ENCODE assay signal across 25 cellular contexts in the genomic region with DNA sequence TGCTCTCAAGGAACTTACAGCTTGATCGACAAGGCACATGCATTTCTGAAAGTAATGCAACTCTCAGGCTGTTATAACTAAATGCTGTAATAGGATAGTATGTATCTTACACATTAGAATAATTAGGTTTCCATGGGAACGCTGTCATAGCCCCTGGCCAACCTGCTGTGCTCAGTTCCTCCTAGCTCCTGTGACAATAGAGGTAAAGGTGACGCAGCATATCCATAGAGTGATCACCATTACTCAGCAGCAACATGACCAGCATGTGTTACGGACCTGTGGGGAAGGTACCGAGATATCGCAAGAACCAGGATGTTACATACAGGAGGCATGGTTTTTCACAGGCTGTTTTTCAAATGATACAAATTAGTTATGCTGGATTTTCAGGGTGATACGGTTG.
DNase-seq lines count a peak whose midpoint lies in the region; ATAC-seq and TF ChIP-seq lines count a peak whose summit lies in the region.
"Had no signal": no experiment of that assay in that cellular context is flagged by ENCODE, and none has a peak within 500 bp of the region (broad histone marks: within the 10 kb centered on the region; RNA-seq: fewer than 3 reads in every experiment).

No MANE protein-coding gene starts in this region.

- no peaks in the 10 kb centered on the region for H3K27me3 ChIP-seq in transverse colon
- no peaks in the 10 kb centered on the region for H3K27me3 ChIP-seq in sigmoid colon
- H3K27me3 ChIP-seq: esophagus squamous epithelium, SJSA1 had no signal

- WGBS in transverse colon (ENCODE audit: low coverage in 1 of 2), 2 donors = 96 to 100% methylated on average over 2 to 7 of the region's 7 CpGs
- WGBS in sigmoid colon, 2 donors = 95% methylated on average over 7 of the region's 7 CpGs

- in situ Hi-C loops in transverse colon (cut with MboI; ENCODE audit: low pct_ligation_motif_present in 1 of 4, low pct_unique_long_range_greater_than_20kb in 1 of 4, low sequenced_read_pairs in 3 of 4) = no loop called here

- no peak overlapping the region for H3K4me3 ChIP-seq in transverse colon
- H3K4me3 ChIP-seq in sigmoid colon = no peak overlapping the region
- H3K4me3 ChIP-seq: A549, esophagus squamous epithelium, left ventricle myocardium inferior, SJSA1, thoracic aorta had no signal

- intact Hi-C loops in transverse colon (cut with DNase I; ENCODE audit: low total_unique reads) (loop anchor here (10.0 kb wide), 1 partner anchor 525 kb away; no protein-coding TSS in a partner anchor), sigmoid colon (cut with DNase I) (no loop called here)

- H3K27ac ChIP-seq in transverse colon = no peak overlapping the region
- H3K27ac ChIP-seq in sigmoid colon = no peak overlapping the region
- H3K27ac ChIP-seq: A549, esophagus squamous epithelium, left ventricle myocardium inferior, SJSA1, thoracic aorta had no signal

- no peak for TF ChIP-seq EP300 in transverse colon (IDR thresholded peaks at IDR 0.05; ENCODE audit: low read depth)
- no peak for TF ChIP-seq EP300 in sigmoid colon (IDR thresholded peaks at IDR 0.05)

- H3K9me3 ChIP-seq in transverse colon (no peaks in the 10 kb centered on the region), sigmoid colon (no peaks in the 10 kb centered on the region)
- H3K9me3 ChIP-seq: A549, esophagus squamous epithelium, left ventricle myocardium inferior, SJSA1, thoracic aorta had no signal

- TF ChIP-seq CTCF in transverse colon (IDR thresholded peaks at IDR 0.05) (no peak), sigmoid colon (IDR thresholded peaks at IDR 0.05) (no peak)

- H3K4me1 ChIP-seq in transverse colon = peaks cover 0 to 14% (median 5%) of the 10 kb centered on the region in 4 donors
- H3K4me1 ChIP-seq in sigmoid colon = no peaks in the 10 kb centered on the region
- H3K4me1 ChIP-seq: A549, esophagus squamous epithelium, left ventricle myocardium inferior had no signal

- no peak for ATAC-seq in HG02588 (IDR thresholded peaks at IDR 0.05; ENCODE audit: unreplicated experiment)
- ATAC-seq: A549; activated CD8-positive, alpha-beta T cell treated with anti-CD3 and anti-CD28 coated beads for 36 hours; activated naive CD8-positive, alpha-beta T cell treated with anti-CD3 and anti-CD28 coated beads, Interleukin-2, amount 50 U/mL, for 24 hours; naive thymus-derived CD4-positive, alpha-beta T cell; stimulated activated naive CD8-positive, alpha-beta T cell treated with anti-CD3 and anti-CD28 coated beads, Interleukin-15, Interleukin-2, amounts not matched to agents 100 U/mL and 50 U/mL, for 24 hours had no signal

- DNase-seq in COR-L47 (lab: John Stamatoyannopoulos, UW) = peak; percentile 88
- DNase-seq in NCI-H1436 (lab: John Stamatoyannopoulos, UW) = peak; percentile 65
- DNase-seq in NCI-H748 treated with DMSO at 0.1 percent for 48 hours (lab: John Stamatoyannopoulos, UW) = peak; percentile 85
- DNase-seq in islet precursor cell = peak; percentile 42
- DNase-seq in transverse colon = no peak
- no peak for DNase-seq in sigmoid colon
- DNase-seq in T1000 (lab: John Stamatoyannopoulos, UW) = no peak
- DNase-seq: activated CD4-positive, alpha-beta T cell treated with anti-CD3 and anti-CD28 coated beads for 1 hour; activated CD8-positive, alpha-beta T cell treated with anti-CD3 and anti-CD28 coated beads for 36 hours; activated effector memory CD4-positive, alpha-beta T cell treated with anti-CD3 and anti-CD28 coated beads, Interleukin-2, amount 50 U/mL, for 16 hours; activated naive CD8-positive, alpha-beta T cell treated with anti-CD3 and anti-CD28 coated beads, Interleukin-2, amount 50 U/mL, for 24 hours; AML-193; CD4-positive, alpha-beta T cell; dermis blood vessel endothelial cell; esophagus squamous epithelium; left ventricle myocardium inferior; naive thymus-derived CD4-positive, alpha-beta T cell; NCI-H226; NCI-H774; RPMI8226; stimulated activated naive CD8-positive, alpha-beta T cell treated with anti-CD3 and anti-CD28 coated beads, Interleukin-15, Interleukin-2, amounts not matched to agents 100 U/mL and 50 U/mL, for 24 hours had no signal

- H3K36me3 ChIP-seq in transverse colon = no peaks in the 10 kb centered on the region
- no peaks in the 10 kb centered on the region for H3K36me3 ChIP-seq in sigmoid colon
- H3K36me3 ChIP-seq: esophagus squamous epithelium, left ventricle myocardium inferior, SJSA1, thoracic aorta had no signal

- TF ChIP-seq POLR2A in transverse colon (IDR thresholded peaks at IDR 0.05) (no peak), sigmoid colon (IDR thresholded peaks at IDR 0.05) (no peak)

Comparison
In these comparisons a context has a peak if more than half of its experiments do, and no peak if none do; other contexts are left out.
1. DNase-seq: peak in COR-L47 (single experiment), NCI-H1436 (single experiment), NCI-H748 treated with DMSO at 0.1 percent for 48 hours (single experiment) and islet precursor cell (single experiment); none in transverse colon (single experiment), sigmoid colon (single experiment) and T1000 (single experiment).